In genomic region chr18:11749305-11749704, GRCh38 we compare ENCODE assay signal across 29 cellular contexts.
DNase-seq lines count a peak whose midpoint lies in the region; ATAC-seq, FAIRE-seq and TF ChIP-seq lines count a peak whose summit lies in the region.
"Had no signal": no experiment of that assay in that cellular context is flagged by ENCODE, and none has a peak within 500 bp of the region (broad histone marks: within the 10 kb centered on the region; RNA-seq: fewer than 3 reads in every experiment).

No MANE protein-coding gene starts in this region.

- peaks cover 5% of the 10 kb centered on the region for H3K4me1 Mint-ChIP-seq in type B pancreatic cell (ENCODE audit: unreplicated experiment)

- H2AFZ ChIP-seq in HepG2 (ENCODE audit: low read length) (no peak overlapping the region), K562 (ENCODE audit: low read depth, low read length) (no peak overlapping the region), neuronal stem cell (ENCODE audit: low read length) (no peak overlapping the region)

- no TSS peak for BruUV-seq in HepG2 (replicated peaks; lab: Mats Ljungman, UMichigan)
- BruUV-seq in K562 (replicated peaks; lab: Mats Ljungman, UMichigan), result no TSS peak

- TF ChIP-seq RAD21 in HepG2 (CRISPR knock-in tag; IDR thresholded peaks at IDR 0.05), result no peak
- TF ChIP-seq RAD21 in K562 (CRISPR knock-in tag; conservative IDR thresholded peaks at IDR 0.05 in 1 of 2, IDR thresholded peaks at IDR 0.05 in 1 of 2), result no peak

- H3K9me3 ChIP-seq in HepG2 (ENCODE audit: low read length), result no peaks in the 10 kb centered on the region
- no peaks in the 10 kb centered on the region for H3K9me3 ChIP-seq in right lobe of liver
- H3K9me3 ChIP-seq in K562 (replicated peaks; ENCODE audit: control insufficient read depth, insufficient read depth, low read depth, low read length), result no peaks in the 10 kb centered on the region
- H3K9me3 ChIP-seq in neuronal stem cell (replicated peaks in 1 of 2; ENCODE audit: control insufficient read depth in 2 of 2, insufficient read depth in 1 of 2, low read depth in 1 of 2, low read length in 2 of 2), result peaks cover 4% of the 10 kb centered on the region in 2 donors
- no peaks in the 10 kb centered on the region for H3K9me3 ChIP-seq in ovary
- H3K9me3 ChIP-seq: A549, BE2C had no signal

- H3K36me3 ChIP-seq in HepG2 (replicated peaks in 1 of 2; ENCODE audit: control insufficient read depth in 1 of 2, insufficient read depth in 2 of 2, low read length in 2 of 2) (no peaks in the 10 kb centered on the region), right lobe of liver (no peaks in the 10 kb centered on the region), K562 (ENCODE audit: control insufficient read depth, insufficient read depth, low read length) (no peaks in the 10 kb centered on the region), neuronal stem cell (replicated peaks in 1 of 2; ENCODE audit: control insufficient read depth in 2 of 2, insufficient read depth in 2 of 2, low read length in 2 of 2) (no peaks in the 10 kb centered on the region), ovary (no peaks in the 10 kb centered on the region)
- H3K36me3 ChIP-seq: BE2C, BLaER1 had no signal

- H4K8ac ChIP-seq in neuronal stem cell (ENCODE audit: low read depth, low read length), result no peak overlapping the region

- H3K4me3 ChIP-seq in HepG2 (replicated peaks in 1 of 3; ENCODE audit: insufficient read depth in 1 of 3, low read depth in 2 of 3, low read length in 3 of 3) (no peak overlapping the region), right lobe of liver (no peak overlapping the region), K562 (no peak overlapping the region), neuronal stem cell (ENCODE audit: low read length in 2 of 2) (peak overlapping the region in 1 of 2 donors; percentile 52), ovary (no peak overlapping the region)
- H3K4me3 ChIP-seq: A549, BLaER1, GM12878 had no signal

- H3K27me3 Mint-ChIP-seq in type B pancreatic cell, result peaks cover 47% of the 10 kb centered on the region

- ATAC-seq in HepG2 (no peak), right lobe of liver (no peak), K562 (no peak)
- ATAC-seq: A549, GM12878 had no signal

- no peak overlapping the region for H3K18ac ChIP-seq in neuronal stem cell (ENCODE audit: low read length)

- no peak overlapping the region for H2BK12ac ChIP-seq in neuronal stem cell (ENCODE audit: low read length)

- H3K36me3 Mint-ChIP-seq in type B pancreatic cell, result no peaks in the 10 kb centered on the region
- H3K36me3 Mint-ChIP-seq: CD4-positive, alpha-beta memory T cell; CD4-positive, CD25-positive, alpha-beta regulatory T cell had no signal

- CTCF ChIA-PET in HepG2 (lab: Yijun Ruan, JAX; ENCODE audit: low intra/inter-chr PET ratio, low total read pairs), result no interaction called here
- CTCF ChIA-PET in K562 (lab: Yijun Ruan, JAX; ENCODE audit: low intra/inter-chr PET ratio), result no interaction called here

- H3K79me1 ChIP-seq in neuronal stem cell (ENCODE audit: low read depth, low read length), result no peaks in the 10 kb centered on the region

- H3K4me1 ChIP-seq in HepG2 (ENCODE audit: insufficient read depth, low read length), result no peaks in the 10 kb centered on the region
- no peaks in the 10 kb centered on the region for H3K4me1 ChIP-seq in right lobe of liver
- H3K4me1 ChIP-seq in K562 (replicated peaks in 1 of 2; ENCODE audit: control insufficient read depth in 2 of 2, insufficient read depth in 2 of 2, low read length in 2 of 2), result peaks cover 0 to 20% of the 10 kb centered on the region in 2 experiments; a peak in 2 of 5 replicates
- H3K4me1 ChIP-seq in neuronal stem cell (ENCODE audit: control insufficient read depth in 2 of 2, insufficient read depth in 1 of 2, low read depth in 1 of 2, low read length in 2 of 2), result peaks cover 0 to 2% of the 10 kb centered on the region in 2 donors
- H3K4me1 ChIP-seq in ovary (ENCODE audit: insufficient read depth), result peaks cover 7% of the 10 kb centered on the region
- H3K4me1 ChIP-seq: BE2C had no signal

- intact Hi-C loops in HepG2 (cut with micrococcal nuclease; ENCODE audit: unreplicated experiment) (loop anchor here (10.0 kb wide), 1 partner anchor 95 kb away; no protein-coding TSS in a partner anchor), right lobe of liver (cut with DNase I) (no loop called here), K562 (cut with micrococcal nuclease) (no loop called here), ovary (cut with DNase I) (no loop called here)

- FAIRE-seq in HepG2 (lab: Jason Lieb, UNC) (no peak), K562 (lab: Jason Lieb, UNC) (no peak)
- FAIRE-seq: A549, GM12878, GM12892, GM18507 had no signal

- H3K27me3 ChIP-seq in HepG2 (ENCODE audit: control insufficient read depth in 1 of 2, insufficient read depth in 2 of 2, low read length in 2 of 2) (peaks cover 2 to 16% of the 10 kb centered on the region in 2 experiments; a peak in 3 of 5 replicates), right lobe of liver (peaks cover 5 to 20% of the 10 kb centered on the region in 2 donors), K562 (ENCODE audit: control insufficient read depth in 2 of 2, insufficient read depth in 2 of 2, low read length in 2 of 2) (peaks cover 33 to 64% of the 10 kb centered on the region in 2 experiments), neuronal stem cell (ENCODE audit: control insufficient read depth in 3 of 3, insufficient read depth in 3 of 3, low read depth in 1 of 3, low read length in 3 of 3) (peaks cover 0 to 28% (median 15%) of the 10 kb centered on the region in 3 experiments), ovary (no peaks in the 10 kb centered on the region)
- H3K27me3 ChIP-seq: BLaER1 had no signal

- peak overlapping the region; percentile 64 for H3K4me3 Mint-ChIP-seq in type B pancreatic cell
- H3K4me3 Mint-ChIP-seq: CD4-positive, CD25-positive, alpha-beta regulatory T cell; CD8-positive, alpha-beta memory T cell had no signal

- no peak overlapping the region for H2BK120ac ChIP-seq in neuronal stem cell (ENCODE audit: low read depth, low read length)

- WGBS in HepG2 (ENCODE audit: low lambda C conversion rate), result 46% methylated on average over 8 of the region's 8 CpGs
- WGBS in right lobe of liver (ENCODE audit: insufficient coverage, low coverage, low lambda C conversion rate, missing lambda C conversion rate), result 61% methylated on average over 8 of the region's 8 CpGs
- WGBS in K562 (ENCODE audit: insufficient coverage, low coverage, missing lambda C conversion rate), result under 1% methylated on average over 8 of the region's 8 CpGs
- no CpG with 5 or more reads among the region's 8 CpGs for WGBS in neuronal stem cell (ENCODE audit: extremely low coverage in 2 of 2, insufficient read length in 2 of 2, insufficient replicate concordance in 1 of 2), 2 donors
- WGBS in ovary, 3 donors, result 91 to 94% (median 92%) methylated on average over 8 of the region's 8 CpGs

- H3K4me2 ChIP-seq in HepG2 (ENCODE audit: low read depth, low read length) (no peak overlapping the region), K562 (ENCODE audit: insufficient read depth, low read length) (no peak overlapping the region), neuronal stem cell (ENCODE audit: insufficient read depth, low read length, poor library complexity, severe bottlenecking) (no peak overlapping the region)
- H3K4me2 ChIP-seq: A549, BLaER1 had no signal

- peak overlapping the region; percentile 68 for H2AK5ac ChIP-seq in neuronal stem cell (ENCODE audit: low read depth, low read length)

- H3K23ac ChIP-seq in neuronal stem cell (ENCODE audit: low read depth, low read length, poor library complexity), result no peak overlapping the region

- no peak overlapping the region for H2BK5ac ChIP-seq in neuronal stem cell (ENCODE audit: low read length)

- no peak overlapping the region for H3K27ac Mint-ChIP-seq in type B pancreatic cell
- H3K27ac Mint-ChIP-seq: CD14-positive monocyte; CD4-positive, alpha-beta memory T cell; CD4-positive, CD25-positive, alpha-beta regulatory T cell; CD8-positive, alpha-beta memory T cell had no signal

- no peak overlapping the region for H2BK15ac ChIP-seq in neuronal stem cell (ENCODE audit: low read length)

- in situ Hi-C loops in HepG2 (cut with HindIII; ENCODE audit: extremely low pct_ligation_motif_present, low pct_unique_long_range_greater_than_20kb), result loop anchor here (5.0 kb wide), 1 partner anchor 128 kb away; no protein-coding TSS in a partner anchor
- in situ Hi-C loops in K562 (cut with MboI), result no loop called here

- H3K9me3 Mint-ChIP-seq in type B pancreatic cell, result no peaks in the 10 kb centered on the region

- no peak overlapping the region for H3K14ac ChIP-seq in neuronal stem cell (ENCODE audit: low read length)

- H3K9ac ChIP-seq in HepG2 (ENCODE audit: insufficient read depth, low read depth, low read length), result no peak overlapping the region
- H3K9ac ChIP-seq in K562 (ENCODE audit: insufficient read depth in 1 of 2, low read depth in 2 of 2, low read length in 2 of 2), result no peak overlapping the region
- no peak overlapping the region for H3K9ac ChIP-seq in neuronal stem cell (ENCODE audit: low read depth, low read length, poor library complexity)
- H3K9ac ChIP-seq: BLaER1 had no signal

- H4K20me1 ChIP-seq in HepG2 (ENCODE audit: insufficient read depth, low read length), result no peaks in the 10 kb centered on the region
- no peaks in the 10 kb centered on the region for H4K20me1 ChIP-seq in K562 (replicated peaks; ENCODE audit: control insufficient read depth, insufficient read depth, low read length)
- H4K20me1 ChIP-seq: BLaER1 had no signal

- TF ChIP-seq EP300 in HepG2 (IDR thresholded peaks at IDR 0.05; ENCODE audit: low read depth in 2 of 2, low read length in 2 of 2), result no peak
- TF ChIP-seq EP300 in HepG2 (CRISPR knock-in tag; IDR thresholded peaks at IDR 0.05; ENCODE audit: borderline replicate concordance), result no peak
- TF ChIP-seq EP300 in K562 (IDR thresholded peaks at IDR 0.05; ENCODE audit: low read length), result no peak
- TF ChIP-seq EP300 in ovary (IDR thresholded peaks at IDR 0.05), result no peak

- H3K27ac ChIP-seq in HepG2 (ENCODE audit: extremely low read length, insufficient read depth, low read length) (no peak overlapping the region), right lobe of liver (no peak overlapping the region), K562 (ENCODE audit: extremely low read depth, low read depth, low read length) (no peak overlapping the region), neuronal stem cell (replicated peaks; ENCODE audit: low read length) (no peak overlapping the region), ovary (no peak overlapping the region)
- H3K27ac ChIP-seq: 22Rv1, A549, BLaER1 had no signal

- TF ChIP-seq POLR2A in HepG2 (IDR thresholded peaks at IDR 0.05; ENCODE audit: insufficient read depth in 1 of 2, low read depth in 2 of 2, low read length in 2 of 2) (no peak), right lobe of liver (IDR thresholded peaks at IDR 0.05) (no peak), K562 (conservative IDR thresholded peaks at IDR 0.05) (no peak), ovary (IDR thresholded peaks at IDR 0.05) (no peak)

- POLR2A ChIA-PET in HepG2 (lab: Yijun Ruan, JAX) (no interaction called here), K562 (lab: Yijun Ruan, JAX) (no interaction called here)

- DNase-seq in HepG2 (ENCODE audit: low spot score) (no peak), right lobe of liver (no peak), K562 (ENCODE audit: extremely low read depth in 1 of 4, low spot score in 3 of 4) (no peak), neuronal stem cell (ENCODE audit: low spot score) (no peak), type B pancreatic cell (ENCODE audit: extremely low spot score, unreplicated experiment) (no peak), ovary (no peak), NCI-H446 (lab: John Stamatoyannopoulos, UW) (no peak), Ammon's horn (ENCODE audit: low spot score) (no peak)
- DNase-seq: AML-193; BE2C; C1 segment of cervical spinal cord; CD4-positive, alpha-beta memory T cell; CD4-positive, CD25-positive, alpha-beta regulatory T cell; CD8-positive, alpha-beta memory T cell; COR-L47; DMS 273 treated with DMSO at 0.1 percent for 48 hours; DMS153; DMS53; DMS79; DND-41; EL; GDM1 had no signal

- H3K4ac ChIP-seq in neuronal stem cell (ENCODE audit: low read length), result no peak overlapping the region

- H3K9me1 ChIP-seq in K562 (ENCODE audit: control insufficient read depth, insufficient read depth, low read length), result no peaks in the 10 kb centered on the region

- no peaks in the 10 kb centered on the region for H3K79me2 ChIP-seq in HepG2 (ENCODE audit: insufficient read depth, low read length)
- no peaks in the 10 kb centered on the region for H3K79me2 ChIP-seq in K562 (ENCODE audit: control insufficient read depth, insufficient read depth, low read length)

- no peak overlapping the region for H4K91ac ChIP-seq in neuronal stem cell (ENCODE audit: low read depth, low read length, poor library complexity)

- no peak for TF ChIP-seq CTCF in HepG2 (CRISPR knock-in tag; IDR thresholded peaks at IDR 0.05)
- TF ChIP-seq CTCF in right lobe of liver (IDR thresholded peaks at IDR 0.05), result no peak
- no peak for TF ChIP-seq CTCF in K562 (IDR thresholded peaks at IDR 0.05 in 2 of 3, conservative IDR thresholded peaks at IDR 0.05 in 1 of 3; ENCODE audit: insufficient read depth in 2 of 3, low read depth in 1 of 3, low read length in 3 of 3)
- no peak for TF ChIP-seq CTCF in type B pancreatic cell (conservative IDR thresholded peaks at IDR 0.05)
- no peak for TF ChIP-seq CTCF in ovary (IDR thresholded peaks at IDR 0.05)
